8 cellular contexts compared by ENCODE assay signal in the genomic region with DNA sequence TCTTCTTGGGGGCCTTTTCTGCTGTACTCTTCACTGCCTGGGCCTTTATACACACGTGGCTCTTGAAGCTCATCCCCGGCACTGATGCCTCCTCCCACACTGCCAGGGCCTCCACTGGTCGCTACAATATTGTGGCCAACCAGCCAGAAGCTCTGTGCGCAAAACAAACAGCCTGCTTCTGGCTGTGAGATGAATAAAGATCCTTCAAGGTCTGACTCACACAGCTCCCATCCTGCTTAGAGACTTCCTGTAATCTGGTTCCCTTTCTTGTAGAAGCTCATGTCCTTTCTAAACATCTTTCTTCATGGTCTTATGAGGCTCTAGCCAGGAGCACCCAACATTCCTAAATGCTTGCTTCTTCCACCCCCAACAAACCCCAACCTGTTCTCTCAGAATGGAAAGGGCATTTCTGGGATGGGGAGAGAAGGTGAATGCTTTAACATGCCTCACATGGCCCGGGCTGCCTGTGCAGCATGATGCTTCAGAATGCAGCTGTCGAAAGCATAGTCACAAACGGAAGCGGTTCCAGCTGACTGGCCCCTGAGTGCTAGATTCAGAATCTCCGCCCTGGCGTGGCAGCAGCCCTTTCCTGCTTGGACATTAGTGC. TPM values are rescaled to one million over a fixed set of nuclear protein-coding genes. Genes with fewer than 3 reads are reported as not detected.
A peak's percentile ranks its signal among the peaks of the same experiment; 100 is the strongest.
DNase-seq lines count a peak whose midpoint lies in the region; ATAC-seq and FAIRE-seq lines count a peak whose summit lies in the region.

No MANE protein-coding gene starts in this region.

- H3K4me1 Mint-ChIP-seq in activated naive CD8-positive, alpha-beta T cell (ENCODE audit: low read depth): peaks cover 13% of the 10 kb centered on the region
- peaks cover 8 to 10% of the 10 kb centered on the region in 2 donors for H3K4me1 Mint-ChIP-seq in immature natural killer cell

- H3K27me3 Mint-ChIP-seq in activated naive CD8-positive, alpha-beta T cell: no peaks in the 10 kb centered on the region
- peaks cover 0 to 2% (median 2%) of the 10 kb centered on the region in 3 donors for H3K27me3 Mint-ChIP-seq in immature natural killer cell (ENCODE audit: low read depth in 3 of 3)

- H3K4me3 Mint-ChIP-seq in activated naive CD8-positive, alpha-beta T cell: no peak overlapping the region
- peak overlapping the region in 1 of 5 donors; percentile 27 for H3K4me3 Mint-ChIP-seq in immature natural killer cell

- peak overlapping the region; percentile 84 for H3K27ac Mint-ChIP-seq in activated naive CD8-positive, alpha-beta T cell
- peak overlapping the region in 4 of 6 donors; percentile 34 to 84 (median 60) for H3K27ac Mint-ChIP-seq in immature natural killer cell

- peak; percentile 96 for FAIRE-seq in GM18507 (lab: Jason Lieb, UNC)

- no peaks in the 10 kb centered on the region for H3K36me3 Mint-ChIP-seq in activated naive CD8-positive, alpha-beta T cell
- no peaks in the 10 kb centered on the region for H3K36me3 Mint-ChIP-seq in immature natural killer cell

- H3K9me3 Mint-ChIP-seq in activated naive CD8-positive, alpha-beta T cell (ENCODE audit: low read depth): no peaks in the 10 kb centered on the region
- H3K9me3 Mint-ChIP-seq in immature natural killer cell: no peaks in the 10 kb centered on the region

- peak; percentile 63 for DNase-seq in AG08396 (ENCODE audit: low spot score)
- peak; percentile 51 for DNase-seq in GM18507 (ENCODE audit: extremely low spot score, insufficient read length, low read depth)
- peak; percentile 89 for DNase-seq in NOMO-1 treated with DMSO at 0.1 percent for 48 hours (lab: John Stamatoyannopoulos, UW; ENCODE audit: unreplicated experiment)
- DNase-seq in immature natural killer cell: peak in 2 of 3 donors; percentile 4 to 5
- peak; percentile 62 for DNase-seq in stimulated activated CD4-positive, alpha-beta T cell treated with anti-CD3 and anti-CD28 coated beads, Interleukin-1b, Interleukin-23, amount 100 ng/mL, for 48 hours
- DNase-seq in NCI-H1092 (lab: John Stamatoyannopoulos, UW): no peak

- peak; percentile 94 for ATAC-seq in HG02852 (IDR thresholded peaks at IDR 0.05; ENCODE audit: unreplicated experiment)

RNA-seq across cellular contexts. Expression of a gene that starts 24.6 kb away (rescaled TPM):
- not detected for polyA plus RNA-seq in immature natural killer cell
